19 cellular contexts compared by ENCODE assay signal in the genomic region with DNA sequence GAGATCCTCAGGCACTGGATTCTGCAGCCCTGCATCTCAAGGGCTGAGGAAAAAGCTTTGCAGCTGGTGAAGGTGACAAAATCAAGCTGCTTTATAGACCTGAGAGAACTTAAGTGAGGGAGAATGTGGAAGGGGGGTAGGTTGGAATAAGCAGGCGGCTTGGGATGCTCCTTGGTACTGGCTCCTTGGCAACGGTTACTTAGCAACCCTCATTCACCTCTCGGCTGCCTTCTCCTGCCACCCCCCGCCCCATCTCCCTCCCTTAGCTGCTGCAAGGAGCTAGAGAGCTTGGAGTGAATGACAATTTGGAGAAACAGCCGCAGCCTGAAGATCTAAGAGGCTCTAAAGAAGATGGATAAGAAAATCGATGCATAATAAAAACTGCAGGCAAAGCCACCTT. TPM values are rescaled to one million over a fixed set of nuclear protein-coding genes. Genes with fewer than 3 reads are reported as not detected.
"Had no signal": no experiment of that assay in that cellular context is flagged by ENCODE, and none has a peak within 500 bp of the region (broad histone marks: within the 10 kb centered on the region; RNA-seq: fewer than 3 reads in every experiment).

No MANE protein-coding gene starts in this region.

- FAIRE-seq: islet of Langerhans had no signal

- ATAC-seq: activated CD8-positive, alpha-beta T cell treated with anti-CD3 and anti-CD28 coated beads, Interleukin-2, amount 10 ng/mL, durations not matched to agents 7 days and 5 days; esophagus mucosa; heart left ventricle; left lobe of liver; mucosa of descending colon; naive thymus-derived CD8-positive, alpha-beta T cell had no signal

- H3K4me1 ChIP-seq: heart left ventricle had no signal

- H3K9me3 ChIP-seq: heart left ventricle, mucosa of descending colon, thoracic aorta had no signal

- DNase-seq: activated CD4-positive, alpha-beta T cell treated with anti-CD3 and anti-CD28 coated beads for 48 hours; activated CD8-positive, alpha-beta T cell treated with anti-CD3 and anti-CD28 coated beads, Interleukin-2, amount 10 ng/mL, durations not matched to agents 7 days and 5 days; activated naive CD4-positive, alpha-beta T cell treated with anti-CD3 and anti-CD28 coated beads, Interleukin-2, amount 10 ng/mL, durations not matched to agents 7 days and 5 days; dermis blood vessel endothelial cell; foreskin fibroblast; heart left ventricle; mammary epithelial cell; mucosa of descending colon; naive thymus-derived CD8-positive, alpha-beta T cell; stimulated activated CD4-positive, alpha-beta T cell treated with anti-CD3 and anti-CD28 coated beads, Interleukin-2, amount 100 ng/mL, for 48 hours; stimulated activated naive CD4-positive, alpha-beta T cell treated with Interleukin-2 at 50 U/mL for 16 hours had no signal

- H3K36me3 ChIP-seq: heart left ventricle, thoracic aorta had no signal

- H3K4me3 ChIP-seq: heart left ventricle, mucosa of descending colon, thoracic aorta had no signal

- H3K27ac ChIP-seq: heart left ventricle, thoracic aorta had no signal

RNA-seq across cellular contexts. Expression of a gene that starts 44.1 kb away (rescaled TPM):
- total RNA-seq: activated CD8-positive, alpha-beta T cell treated with anti-CD3 and anti-CD28 coated beads, Interleukin-2, amount 10 ng/mL, durations not matched to agents 7 days and 5 days; dermis blood vessel endothelial cell; esophagus mucosa; left lobe of liver; mammary epithelial cell; mucosa of descending colon; naive thymus-derived CD8-positive, alpha-beta T cell; omental fat pad; pulmonary artery endothelial cell; thoracic aorta; ureter had no signal
- polyA plus RNA-seq: adipose tissue; mammary epithelial cell; naive thymus-derived CD8-positive, alpha-beta T cell had no signal
